15 cellular contexts compared by ENCODE assay signal in the genomic region with DNA sequence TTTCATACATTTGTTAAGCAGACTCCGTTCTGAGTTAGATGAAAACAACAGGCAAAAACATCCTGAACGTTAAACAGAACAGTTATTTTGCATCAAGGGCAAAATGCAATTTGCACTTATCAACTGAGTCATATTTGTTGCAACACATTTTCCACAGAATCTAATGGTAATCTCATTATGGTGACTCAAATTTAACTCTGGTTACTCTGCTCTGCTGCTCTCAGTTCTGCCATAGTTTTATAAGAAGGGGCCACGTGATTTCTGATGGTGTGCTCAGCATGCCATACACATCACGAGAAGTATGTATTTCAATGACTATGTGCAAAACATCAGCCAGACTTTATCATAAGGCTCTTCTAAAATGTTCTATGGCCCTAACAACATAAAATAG.
DNase-seq lines count a peak whose midpoint lies in the region; ATAC-seq and TF ChIP-seq lines count a peak whose summit lies in the region.
"Had no signal": no experiment of that assay in that cellular context is flagged by ENCODE, and none has a peak within 500 bp of the region (broad histone marks: within the 10 kb centered on the region; RNA-seq: fewer than 3 reads in every experiment).

No MANE protein-coding gene starts in this region.

- no peaks in the 10 kb centered on the region for H3K79me2 ChIP-seq in OCI-LY3 (ENCODE audit: low read length)

- no peaks in the 10 kb centered on the region for H3K9me3 ChIP-seq in A673 (ENCODE audit: low read depth, low read length, poor library complexity, severe bottlenecking)
- H3K9me3 ChIP-seq in OCI-LY3 (ENCODE audit: insufficient read depth, low read length), result no peaks in the 10 kb centered on the region
- H3K9me3 ChIP-seq: esophagus muscularis mucosa had no signal

- no peaks in the 10 kb centered on the region for H3K9me3 Mint-ChIP-seq in effector memory CD8-positive, alpha-beta T cell

- peak overlapping the region; percentile 38 for H3K4me2 ChIP-seq in OCI-LY3 (ENCODE audit: low read length)

- no peaks in the 10 kb centered on the region for H3K27me3 Mint-ChIP-seq in effector memory CD8-positive, alpha-beta T cell

- no peak overlapping the region for H3K4me3 Mint-ChIP-seq in effector memory CD8-positive, alpha-beta T cell
- H3K4me3 Mint-ChIP-seq: activated naive CD4-positive, alpha-beta T cell treated with anti-CD3 and anti-CD28 coated beads for 36 hours had no signal

- peaks cover 21% of the 10 kb centered on the region for H3K4me1 ChIP-seq in A673 (ENCODE audit: insufficient read depth, low read length, poor library complexity, severe bottlenecking)
- peaks cover 31% of the 10 kb centered on the region for H3K4me1 ChIP-seq in OCI-LY3 (ENCODE audit: low read length)
- H3K4me1 ChIP-seq: esophagus muscularis mucosa had no signal

- H3K27ac Mint-ChIP-seq in effector memory CD8-positive, alpha-beta T cell, result peak overlapping the region in 1 of 2 donors; percentile 42
- H3K27ac Mint-ChIP-seq: activated naive CD4-positive, alpha-beta T cell treated with anti-CD3 and anti-CD28 coated beads for 36 hours had no signal

- peak overlapping the region; percentile 74 for H3K27ac ChIP-seq in A673 (ENCODE audit: low read depth, low read length, poor library complexity, severe bottlenecking)
- peak overlapping the region; percentile 33; the same call in 1 of the 2 replicates for H3K27ac ChIP-seq in OCI-LY3 (ENCODE audit: low read length)
- H3K27ac ChIP-seq: esophagus muscularis mucosa had no signal

- CTCF ChIA-PET in A673 (lab: Charles Lee), result no interaction called here

- no peak overlapping the region for H2AFZ ChIP-seq in OCI-LY3 (ENCODE audit: low read depth, low read length)

- H3K9ac ChIP-seq in OCI-LY3 (ENCODE audit: low read length), result no peak overlapping the region

- H3K4me3 ChIP-seq in A673 (ENCODE audit: low read depth, low read length, poor library complexity, severe bottlenecking) (no peak overlapping the region), OCI-LY3 (ENCODE audit: low read length) (no peak overlapping the region), fibroblast of mammary gland (ENCODE audit: control insufficient read depth, low read depth, low read length) (no peak overlapping the region)
- H3K4me3 ChIP-seq: esophagus muscularis mucosa had no signal

- intact Hi-C loops in A673 (cut with micrococcal nuclease; ENCODE audit: unreplicated experiment), result no loop called here

- POLR2A ChIA-PET in A673 (lab: Charles Lee; ENCODE audit: low non-redundant PET), result no interaction called here

- DNase-seq in A673 (ENCODE audit: low spot score) (peak; percentile 78), ELR (ENCODE audit: low read depth) (peak; percentile 53), fibroblast of mammary gland (ENCODE audit: low read depth) (peak; percentile 82), GM10266 (ENCODE audit: extremely low spot score) (no peak), GDM1 (lab: John Stamatoyannopoulos, UW) (no peak)
- no peak for DNase-seq in effector memory CD8-positive, alpha-beta T cell
- DNase-seq: activated naive CD4-positive, alpha-beta T cell treated with anti-CD3 and anti-CD28 coated beads for 36 hours; DMS79; KBM-7; NCI-H526 treated with DMSO at 0.1 percent for 48 hours; stimulated activated naive CD4-positive, alpha-beta T cell; T1000 had no signal

- TF ChIP-seq CTCF in A673 (conservative IDR thresholded peaks at IDR 0.05; ENCODE audit: low read depth, low read length), result no peak
- TF ChIP-seq CTCF in OCI-LY3 (IDR thresholded peaks at IDR 0.05; ENCODE audit: low read depth, low read length), result no peak
- no peak for TF ChIP-seq CTCF in fibroblast of mammary gland (conservative IDR thresholded peaks at IDR 0.05; ENCODE audit: control insufficient read depth, insufficient read depth, low read depth, low read length)
- no peak for TF ChIP-seq CTCF in GM10266 (IDR thresholded peaks at IDR 0.05; ENCODE audit: control insufficient read depth, insufficient read depth, low read depth, missing control alignments)

- ATAC-seq in effector memory CD8-positive, alpha-beta T cell (replicated peaks), result no peak
- ATAC-seq in HG03457 (IDR thresholded peaks at IDR 0.05; ENCODE audit: unreplicated experiment), result no peak

- peaks cover 2 to 9% of the 10 kb centered on the region in 2 donors for H3K4me1 Mint-ChIP-seq in effector memory CD8-positive, alpha-beta T cell (ENCODE audit: low read depth in 2 of 2)

- H4K20me1 ChIP-seq in OCI-LY3 (ENCODE audit: insufficient read depth, low read length), result peaks cover 6% of the 10 kb centered on the region; the same call in 1 of the 2 replicates

- H3K36me3 ChIP-seq in A673 (ENCODE audit: insufficient read depth, low read length, poor library complexity, severe bottlenecking), result peaks cover 4% of the 10 kb centered on the region
- H3K36me3 ChIP-seq in OCI-LY3 (replicated peaks; ENCODE audit: low read depth, low read length), result peaks cover 10% of the 10 kb centered on the region
- H3K36me3 ChIP-seq: esophagus muscularis mucosa had no signal

- peaks cover 3% of the 10 kb centered on the region for H3K36me3 Mint-ChIP-seq in effector memory CD8-positive, alpha-beta T cell (ENCODE audit: insufficient read depth)

- no TSS peak for BruUV-seq in A673 (replicated peaks; lab: Mats Ljungman, UMichigan)

- H3K27me3 ChIP-seq in A673 (replicated peaks; ENCODE audit: insufficient read depth, low read depth, low read length, poor library complexity) (no peaks in the 10 kb centered on the region), OCI-LY3 (ENCODE audit: low read depth, low read length) (no peaks in the 10 kb centered on the region)
- H3K27me3 ChIP-seq: esophagus muscularis mucosa had no signal

Comparison
In these comparisons a context has a peak if more than half of its experiments do, and no peak if none do; other contexts are left out.
1. DNase-seq: peak in A673 (single experiment), ELR (single experiment) and fibroblast of mammary gland (single experiment); none in GM10266 (single experiment), GDM1 (single experiment) and effector memory CD8-positive, alpha-beta T cell (0 of 3).